ENCODE assay signal across 8 cellular contexts in genomic region chr7:38335490-38336135, GRCh38.
DNase-seq lines count a peak whose midpoint lies in the region; ATAC-seq, FAIRE-seq and TF ChIP-seq lines count a peak whose summit lies in the region.

No MANE protein-coding gene starts in this region.

- H3K4me3 ChIP-seq in astrocyte of the cerebellum (ENCODE audit: low read depth, low read length) (no peak overlapping the region), iPS DF 6.9 (ENCODE audit: low read length) (no peak overlapping the region), small intestine (ENCODE audit: low read depth in 1 of 2, low read length in 2 of 2) (peak overlapping the region in 1 of 2 donors; percentile 35)

- WGBS in iPS DF 6.9 (ENCODE audit: insufficient coverage, insufficient read length) = no CpG with 5 or more reads among the region's 7 CpGs
- WGBS in small intestine, 3 donors = 33 to 41% (median 39%) methylated on average over 7 of the region's 7 CpGs

- H3K36me3 ChIP-seq in iPS DF 6.9 (ENCODE audit: control insufficient read depth, insufficient read depth, low read length) (no peaks in the 10 kb centered on the region), small intestine (ENCODE audit: control insufficient read depth in 2 of 2, insufficient read depth in 2 of 2, low read length in 2 of 2) (no peaks in the 10 kb centered on the region)

- H3K27ac ChIP-seq in iPS DF 6.9 (ENCODE audit: low read length) (no peak overlapping the region), small intestine (ENCODE audit: low read depth in 1 of 2, low read length in 1 of 2) (peak overlapping the region; percentile 45 to 60)

- in situ Hi-C loops in astrocyte of the cerebellum (cut with HindIII; ENCODE audit: low sequenced_read_pairs) = no loop called here

- H3K4me1 ChIP-seq in iPS DF 6.9 (ENCODE audit: control insufficient read depth, insufficient read depth, low read length) (peaks cover 3% of the 10 kb centered on the region; the same call in 1 of the 2 replicates), small intestine (ENCODE audit: control insufficient read depth in 2 of 2, insufficient read depth in 1 of 2, low read depth in 1 of 2, low read length in 1 of 2) (no peaks in the 10 kb centered on the region)

- no peak for FAIRE-seq in small intestine (lab: Jason Lieb, UNC)

- H3K9me3 ChIP-seq in iPS DF 6.9 (ENCODE audit: control insufficient read depth, insufficient read depth, low read length) (no peaks in the 10 kb centered on the region), small intestine (ENCODE audit: control insufficient read depth, low read depth) (no peaks in the 10 kb centered on the region)

- peak; percentile 99 for TF ChIP-seq CTCF in astrocyte of the cerebellum (IDR thresholded peaks at IDR 0.05; ENCODE audit: low read depth, low read length, missing control alignments)

- DNase-seq in NCI-H2081 (lab: John Stamatoyannopoulos, UW) (peak; percentile 75 to 76), NCI-H2081 treated with DMSO at 0.1 percent for 48 hours (lab: John Stamatoyannopoulos, UW) (no peak), NAMALWA (ENCODE audit: low spot score) (peak; percentile 96), T-helper 22 cell (ENCODE audit: low read depth) (peak; percentile 63), astrocyte of the cerebellum (ENCODE audit: low read depth) (peak; percentile 54), iPS DF 6.9 (ENCODE audit: low read depth, low spot score) (peak; percentile 72), small intestine (peak; percentile 81)

- peak; percentile 97 for ATAC-seq in HG02588 (IDR thresholded peaks at IDR 0.05; ENCODE audit: unreplicated experiment)

- H3K27me3 ChIP-seq in iPS DF 6.9 (ENCODE audit: control insufficient read depth, insufficient read depth, low read length) (no peaks in the 10 kb centered on the region), small intestine (ENCODE audit: control insufficient read depth in 2 of 2, insufficient read depth in 2 of 2, low read length in 2 of 2) (no peaks in the 10 kb centered on the region)
